In genomic region chr1:19010995-19011696, GRCh38 we compare ENCODE assay signal across 8 cellular contexts. TPM values are rescaled to one million over a fixed set of nuclear protein-coding genes. Genes with fewer than 3 reads are reported as not detected.
DNase-seq lines count a peak whose midpoint lies in the region; ATAC-seq and TF ChIP-seq lines count a peak whose summit lies in the region.

No MANE protein-coding gene starts in this region.

- ATAC-seq in HG03432 (IDR thresholded peaks at IDR 0.05; ENCODE audit: unreplicated experiment): peak; percentile 48
- peak; percentile 73 for ATAC-seq in body of pancreas
- ATAC-seq in HG02973 (IDR thresholded peaks at IDR 0.05; ENCODE audit: unreplicated experiment): no peak

- H3K36me3 ChIP-seq in body of pancreas (replicated peaks in 1 of 2; ENCODE audit: insufficient read depth in 1 of 2, low read depth in 2 of 2): no peaks in the 10 kb centered on the region

- H3K4me3 ChIP-seq in body of pancreas: no peak overlapping the region

- peak overlapping the region; percentile 92 to 99 (median 98) for H3K27ac ChIP-seq in body of pancreas

- WGBS in body of pancreas, 2 donors: 6 to 13% methylated on average over 14 to 18 of the region's 18 CpGs

- TF ChIP-seq POLR2A in body of pancreas (IDR thresholded peaks at IDR 0.05): peak in 2 of 3 donors; percentile 68 to 78

- H3K4me1 ChIP-seq in body of pancreas: peaks cover 72% of the 10 kb centered on the region

- H3K27me3 ChIP-seq in body of pancreas: no peaks in the 10 kb centered on the region

- H3K9me3 ChIP-seq in body of pancreas: no peaks in the 10 kb centered on the region

- DNase-seq in AML-193 (lab: John Stamatoyannopoulos, UW) (peak; percentile 79 to 86), T1000 (lab: John Stamatoyannopoulos, UW) (peak; percentile 89), body of pancreas (peak; percentile 88 to 94 (median 91)), left kidney (ENCODE audit: low read depth, low spot score) (peak; percentile 79), NCI-H1436 (lab: John Stamatoyannopoulos, UW) (no peak)
- peak; percentile 21 to 49 (median 42) for DNase-seq in stimulated activated CD4-positive, alpha-beta T cell treated with anti-CD3 and anti-CD28 coated beads, TNF-alpha, amount 100 ng/mL, for 1 hour (ENCODE audit: low read depth in 3 of 3, low spot score in 1 of 3)

- no peak for TF ChIP-seq CTCF in body of pancreas (IDR thresholded peaks at IDR 0.05)

- intact Hi-C loops in body of pancreas (cut with DNase I): loop anchor here (10.0 kb wide), 1 partner anchor 64 kb away; no protein-coding TSS in a partner anchor

RNA-seq across cellular contexts. Expression of gene IFFO2, which starts 54.7 kb away (rescaled TPM):
- total RNA-seq in body of pancreas: 100 to 1,000 TPM in 1 of 2 donors, 10 to 100 TPM in 1; 23.1 to 219 TPM
